9 cellular contexts compared by ENCODE assay signal in genomic region chr3:171874251-171874679, GRCh38. TPM values are rescaled to one million over a fixed set of nuclear protein-coding genes. Genes with fewer than 3 reads are reported as not detected.
DNase-seq lines count a peak whose midpoint lies in the region; ATAC-seq and TF ChIP-seq lines count a peak whose summit lies in the region.
"Had no signal": no experiment of that assay in that cellular context is flagged by ENCODE, and none has a peak within 500 bp of the region (broad histone marks: within the 10 kb centered on the region; RNA-seq: fewer than 3 reads in every experiment).

No MANE protein-coding gene starts in this region.

- H3K4me3 ChIP-seq in BJ (ENCODE audit: low read depth, low read length) (no peak overlapping the region), fibroblast of lung (replicated peaks in 1 of 4; ENCODE audit: control extremely low read depth in 1 of 4, insufficient read depth in 1 of 4, low read depth in 3 of 4, low read length in 4 of 4) (no peak overlapping the region), neuron (ENCODE audit: low read length) (no peak overlapping the region)

- no peaks in the 10 kb centered on the region for H4K20me1 ChIP-seq in fibroblast of lung (ENCODE audit: control insufficient read depth, extremely low read depth, insufficient read depth, low read length)

- H2AFZ ChIP-seq in fibroblast of lung (ENCODE audit: low read length) (no peak overlapping the region), neuron (ENCODE audit: low read depth, low read length) (peak overlapping the region; percentile 33)

- DNase-seq in BJ (ENCODE audit: low read depth) (peak; percentile 99), OCI-M1 (lab: John Stamatoyannopoulos, UW) (peak; percentile 27), fibroblast of lung (ENCODE audit: low read depth in 2 of 2) (peak; percentile 97 to 99), D341Med (ENCODE audit: low spot score) (no peak)
- no peak for DNase-seq in stimulated activated CD4-positive, alpha-beta T cell treated with anti-CD3 and anti-CD28 coated beads, Interleukin-4, amount 100 ng/mL, for 24 hours
- no peak for DNase-seq in activated CD8-positive, alpha-beta memory T cell treated with anti-CD3 and anti-CD28 coated beads, Interleukin-2, amount 50 U/mL, for 4 hours

- ATAC-seq in HG03460 (IDR thresholded peaks at IDR 0.05; ENCODE audit: unreplicated experiment) = no peak
- ATAC-seq: activated CD4-positive, CD25-positive, alpha-beta regulatory T cell treated with anti-CD3 and anti-CD28 coated beads, Interleukin-2, amount 50 U/mL, for 24 hours had no signal

- no peaks in the 10 kb centered on the region for H3K79me2 ChIP-seq in fibroblast of lung (ENCODE audit: control insufficient read depth, insufficient read depth, low read length)

- no peak for TF ChIP-seq CTCF in BJ (IDR thresholded peaks at IDR 0.05; ENCODE audit: insufficient read depth, low read depth, low read length)
- no peak for TF ChIP-seq CTCF in fibroblast of lung (conservative IDR thresholded peaks at IDR 0.05 in 1 of 2, IDR thresholded peaks at IDR 0.05 in 1 of 2; ENCODE audit: low read depth in 1 of 2, low read length in 2 of 2)

- CTCF ChIA-PET in BJ (lab: Yijun Ruan, JAX) = interaction anchor here (0.7 to 2.3 kb wide), 5 partner anchors 10 to 227 kb away, joined by 3 to 5 read pairs (median 3); no protein-coding TSS in a partner anchor

- H3K4me2 ChIP-seq in fibroblast of lung (ENCODE audit: extremely low read depth, insufficient read depth, low read length) = peak overlapping the region; percentile 51

- peak overlapping the region; percentile 81 for H3K27ac ChIP-seq in fibroblast of lung (ENCODE audit: insufficient read depth, low read length)

- no peak overlapping the region for H3K9ac ChIP-seq in fibroblast of lung (ENCODE audit: insufficient read depth, low read length)

- H3K36me3 ChIP-seq in BJ (ENCODE audit: control insufficient read depth, insufficient read depth, low read length) = no peaks in the 10 kb centered on the region
- no peaks in the 10 kb centered on the region for H3K36me3 ChIP-seq in fibroblast of lung (ENCODE audit: control insufficient read depth, insufficient read depth, low read length)
- no peaks in the 10 kb centered on the region for H3K36me3 ChIP-seq in neuron (ENCODE audit: insufficient read depth, low read length)

- POLR2A ChIA-PET in BJ (lab: Charles Lee) = interaction anchor here (0.7 to 1.2 kb wide), 3 partner anchors 166 to 208 kb away, joined by 3 to 14 read pairs (median 5); no protein-coding TSS in a partner anchor

- no peaks in the 10 kb centered on the region for H3K27me3 ChIP-seq in BJ (ENCODE audit: control insufficient read depth, insufficient read depth, low read length)
- no peaks in the 10 kb centered on the region for H3K27me3 ChIP-seq in fibroblast of lung (ENCODE audit: control insufficient read depth, insufficient read depth, low read length)
- H3K27me3 ChIP-seq in neuron (ENCODE audit: insufficient read depth, low read length) = no peaks in the 10 kb centered on the region

- H3K9me3 ChIP-seq in fibroblast of lung (ENCODE audit: control insufficient read depth, insufficient read depth, low read depth, low read length) (no peaks in the 10 kb centered on the region), neuron (ENCODE audit: low read length) (no peaks in the 10 kb centered on the region)

- H3K4me1 ChIP-seq in fibroblast of lung (ENCODE audit: control insufficient read depth, extremely low read depth, insufficient read depth, low read length) = peaks cover 23% of the 10 kb centered on the region
- H3K4me1 ChIP-seq in neuron (ENCODE audit: insufficient read depth, low read length) = peaks cover 36% of the 10 kb centered on the region

RNA-seq across cellular contexts. Expression of gene TMEM212, which starts 31.1 kb away (rescaled TPM):
- not detected in 2 replicates for polyA plus RNA-seq in BJ (2011; rRNA removed)
- not detected in 2 replicates for polyA minus RNA-seq in BJ (2011; rRNA and poly(A)+ RNA removed)
- total RNA-seq in fibroblast of lung = not detected in 2 replicates
- polyA plus RNA-seq in fibroblast of lung = not detected in 2 replicates
- polyA plus RNA-seq in fibroblast of lung (2012) = not detected in 2 replicates
- polyA minus RNA-seq in fibroblast of lung (ENCODE audit: low replicate concordance) = not detected in 2 replicates

Comparison
In these comparisons a context has a peak if more than half of its experiments do, and no peak if none do; other contexts are left out.
1. DNase-seq: peak in BJ (single experiment), OCI-M1 (single experiment) and fibroblast of lung (2 of 2); none in stimulated activated CD4-positive, alpha-beta T cell treated with anti-CD3 and anti-CD28 coated beads, Interleukin-4, amount 100 ng/mL, for 24 hours (single experiment), D341Med (single experiment) and activated CD8-positive, alpha-beta memory T cell treated with anti-CD3 and anti-CD28 coated beads, Interleukin-2, amount 50 U/mL, for 4 hours (single experiment).